Comparison of ENCODE assay signal across 9 cellular contexts in the genomic region with DNA sequence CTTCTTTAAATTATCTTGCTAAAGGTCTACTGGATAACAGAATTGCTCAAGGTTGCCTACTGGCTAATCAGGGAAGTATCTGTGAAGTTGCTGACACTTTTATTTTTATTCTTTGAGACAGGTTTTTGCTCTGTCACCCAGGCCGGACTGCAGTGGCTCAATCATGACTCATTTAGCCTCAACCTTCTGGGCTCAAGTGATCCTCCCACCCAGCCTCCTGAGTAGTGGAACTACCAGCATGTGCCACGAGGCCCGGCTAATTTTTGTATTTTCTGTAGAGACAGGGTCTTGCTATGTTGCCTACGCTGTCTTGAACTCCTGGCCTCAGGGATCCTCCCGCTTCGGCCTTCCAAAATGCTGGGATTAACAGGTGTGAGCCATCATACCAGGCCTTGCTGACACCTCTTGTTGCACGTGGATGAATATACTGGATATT. TPM values are rescaled to one million over a fixed set of nuclear protein-coding genes. Genes with fewer than 3 reads are reported as not detected.
DNase-seq lines count a peak whose midpoint lies in the region; ATAC-seq and TF ChIP-seq lines count a peak whose summit lies in the region.
"Had no signal": no experiment of that assay in that cellular context is flagged by ENCODE, and none has a peak within 500 bp of the region (broad histone marks: within the 10 kb centered on the region; RNA-seq: fewer than 3 reads in every experiment).

No MANE protein-coding gene starts in this region.

- H3K4me1 ChIP-seq in KMS-11 (ENCODE audit: low read depth, poor library complexity, severe bottlenecking) (peaks cover 75% of the 10 kb centered on the region), adrenal gland (replicated peaks in 1 of 2) (peaks cover 9 to 28% of the 10 kb centered on the region in 2 donors), prostate gland (replicated peaks) (peaks cover 3% of the 10 kb centered on the region)

- intact Hi-C loops in adrenal gland (cut with DNase I) (no loop called here), prostate gland (cut with DNase I) (no loop called here)

- TF ChIP-seq POLR2A in adrenal gland (IDR thresholded peaks at IDR 0.05), result no peak
- TF ChIP-seq POLR2A in prostate gland (IDR thresholded peaks at IDR 0.05), result no peak

- H3K27me3 ChIP-seq in KMS-11 (ENCODE audit: insufficient read depth, low read depth) (no peaks in the 10 kb centered on the region), adrenal gland (no peaks in the 10 kb centered on the region), prostate gland (replicated peaks; ENCODE audit: insufficient read depth) (no peaks in the 10 kb centered on the region)

- H4K20me1 ChIP-seq in KMS-11 (ENCODE audit: insufficient read depth), result 0 out of 2 replicates have a peak, but pooled peaks cover 5% of the 10 kb centered on the region

- peak overlapping the region; percentile 22; the same call in 1 of the 2 replicates for H3K27ac ChIP-seq in KMS-11
- H3K27ac ChIP-seq in adrenal gland, result peak overlapping the region in 2 of 5 donors; percentile 31 to 72
- no peak overlapping the region for H3K27ac ChIP-seq in prostate gland

- H3K36me3 ChIP-seq in KMS-11 (ENCODE audit: insufficient read depth) (no peaks in the 10 kb centered on the region), adrenal gland (replicated peaks in 1 of 2) (no peaks in the 10 kb centered on the region), prostate gland (no peaks in the 10 kb centered on the region)

- TF ChIP-seq CTCF in KMS-11 (conservative IDR thresholded peaks at IDR 0.05; ENCODE audit: low read depth, low read length), result no peak
- peak in 4 of 6 experiments; percentile 1 to 33 (median 22) for TF ChIP-seq CTCF in adrenal gland (IDR thresholded peaks at IDR 0.05)
- no peak for TF ChIP-seq CTCF in prostate gland (IDR thresholded peaks at IDR 0.05)

- H2AFZ ChIP-seq in KMS-11 (ENCODE audit: low read depth), result no peak overlapping the region

- H3K4me2 ChIP-seq in KMS-11, result no peak overlapping the region

- H3K9me3 ChIP-seq in adrenal gland (replicated peaks in 1 of 3) (no peaks in the 10 kb centered on the region), prostate gland (no peaks in the 10 kb centered on the region)

- H3K4me3 ChIP-seq in KMS-11 (IDR thresholded peaks at IDR 0.05; ENCODE audit: insufficient read depth, low read depth, low read length), result no peak overlapping the region
- H3K4me3 ChIP-seq in adrenal gland, result no peak overlapping the region
- no peak overlapping the region for H3K4me3 ChIP-seq in prostate gland

- H3K79me2 ChIP-seq in KMS-11 (ENCODE audit: insufficient read depth, low read depth), result peaks cover 62% of the 10 kb centered on the region

- no peak overlapping the region for H3K9ac ChIP-seq in KMS-11

- 66 to 73% (median 72%) methylated on average over 7 of the region's 7 CpGs for WGBS in adrenal gland, 4 donors
- 84% methylated on average over 7 of the region's 7 CpGs for WGBS in prostate gland

- peak; percentile 92 for DNase-seq in CD1c-positive myeloid dendritic cell (ENCODE audit: extremely low spot score)
- DNase-seq in adrenal gland, result peak; percentile 34 to 82 (median 75)
- DNase-seq in myocyte (ENCODE audit: low read depth), result peak; percentile 54
- DNase-seq in prostate gland (ENCODE audit: low spot score), result no peak
- no peak for DNase-seq in DMS79 treated with DMSO at 0.1 percent for 48 hours (lab: John Stamatoyannopoulos, UW)
- DNase-seq: activated CD8-positive, alpha-beta memory T cell treated with anti-CD3 and anti-CD28 coated beads, Interleukin-2, amount 50 U/mL, for 48 hours had no signal

- ATAC-seq in HG02970 (IDR thresholded peaks at IDR 0.05; ENCODE audit: low FRiP score, unreplicated experiment) (no peak), GM19035 (IDR thresholded peaks at IDR 0.05; ENCODE audit: unreplicated experiment) (no peak)

RNA-seq across cellular contexts. Expression of gene GLG1, which starts 43.1 kb away (rescaled TPM):
- total RNA-seq in adrenal gland, result 100 to 1,000 TPM in 7 of 8 donors, 10 to 100 TPM in 1; 84.2 to 146 (median 136) TPM
- polyA plus RNA-seq in adrenal gland, result 10 to 100 TPM; 31.6 to 64.8 (median 33.3) TPM
- total RNA-seq in myocyte, result 78.9 and 105 TPM in 2 replicates
- polyA plus RNA-seq in myocyte (2012), result 104 TPM
- 100 to 1,000 TPM; 135 to 189 TPM for total RNA-seq in prostate gland

Comparison
In these comparisons a context has a peak if more than half of its experiments do, and no peak if none do; other contexts are left out.
1. DNase-seq: peak in CD1c-positive myeloid dendritic cell (single experiment), adrenal gland (7 of 7) and myocyte (single experiment); none in prostate gland (single experiment) and DMS79 treated with DMSO at 0.1 percent for 48 hours (single experiment).
2. CTCF ChIP-seq: peak in adrenal gland (4 of 6); none in KMS-11 (single experiment) and prostate gland (0 of 4).